8 cellular contexts compared by ENCODE assay signal in genomic region chr2:240136013-240136670, GRCh38. TPM values are rescaled to one million over a fixed set of nuclear protein-coding genes. Genes with fewer than 3 reads are reported as not detected.
DNase-seq lines count a peak whose midpoint lies in the region; ATAC-seq and TF ChIP-seq lines count a peak whose summit lies in the region.

TSS of gene COPS9 (minus strand) at chr2:240136305. CDS start at chr2:240136284, 21 bp downstream.

- H3K27ac ChIP-seq in SU-DHL-6 (ENCODE audit: low read depth, low read length) (no peak within 1 kb of the TSS), ovary (peak within 1 kb of the TSS in 1 of 2 donors; percentile 76), thoracic aorta (peak within 1 kb of the TSS in 1 of 2 donors; percentile 54)

- H4K20me1 ChIP-seq in SU-DHL-6 (ENCODE audit: low read depth, low read length) = no peaks in the 10 kb centered on the region

- peak within 1 kb of the TSS; percentile 93 for H3K9ac ChIP-seq in SU-DHL-6 (ENCODE audit: low read length)

- peak; percentile 89 for DNase-seq in GM06990 (ENCODE audit: extremely low read depth, insufficient read length)
- peak; percentile 87 for DNase-seq in HFFc6
- DNase-seq in NB4 (ENCODE audit: low read depth) = peak; percentile 93
- DNase-seq in activated naive CD8-positive, alpha-beta T cell treated with anti-CD3 and anti-CD28 coated beads for 36 hours = peak; percentile 89
- DNase-seq in head of caudate nucleus = peak; percentile 67 to 96 (median 89)
- peak; percentile 78 to 93 (median 82) for DNase-seq in ovary
- DNase-seq in thoracic aorta (ENCODE audit: low spot score) = peak; percentile 58

- TF ChIP-seq CTCF in GM06990 (IDR thresholded peaks at IDR 0.05; ENCODE audit: insufficient read depth, low read length, poor library complexity, severe bottlenecking) (no peak), HFFc6 (IDR thresholded peaks at IDR 0.05) (peak; percentile 10; the same call in 1 of the 2 replicates), NB4 (IDR thresholded peaks at IDR 0.05; ENCODE audit: low read depth, low read length) (no peak), SU-DHL-6 (IDR thresholded peaks at IDR 0.05; ENCODE audit: insufficient read depth, low read length, poor library complexity, severe bottlenecking) (no peak), ovary (IDR thresholded peaks at IDR 0.05) (no peak), thoracic aorta (IDR thresholded peaks at IDR 0.05) (no peak)

- H3K79me2 ChIP-seq in SU-DHL-6 (ENCODE audit: insufficient read depth, low read length) = peaks cover 19% of the 10 kb centered on the region

- no peaks in the 10 kb centered on the region for H3K9me3 Mint-ChIP-seq in HFFc6
- H3K9me3 Mint-ChIP-seq in activated naive CD8-positive, alpha-beta T cell treated with anti-CD3 and anti-CD28 coated beads for 36 hours = no peaks in the 10 kb centered on the region

- intact Hi-C loops in head of caudate nucleus (cut with DNase I) = no loop called here
- intact Hi-C loops in ovary (cut with DNase I) = loop anchor here in 1 of 4 donors (10.0 kb wide), 1 partner anchor 1101 kb away; no protein-coding TSS in a partner anchor

- TF ChIP-seq POLR2A in NB4 (IDR thresholded peaks at IDR 0.05; ENCODE audit: extremely low read depth, insufficient read length) = peak; percentile 60
- TF ChIP-seq POLR2A in ovary (IDR thresholded peaks at IDR 0.05) = peak; percentile 42

- H3K4me3 Mint-ChIP-seq in HFFc6 = peak within 1 kb of the TSS; percentile 93
- H3K4me3 Mint-ChIP-seq in activated naive CD8-positive, alpha-beta T cell treated with anti-CD3 and anti-CD28 coated beads for 36 hours = peak within 1 kb of the TSS; percentile 93

- H3K27ac Mint-ChIP-seq in HFFc6 = peak within 1 kb of the TSS; percentile 90
- H3K27ac Mint-ChIP-seq in activated naive CD8-positive, alpha-beta T cell treated with anti-CD3 and anti-CD28 coated beads for 36 hours = peak within 1 kb of the TSS; percentile 91

- H3K36me3 Mint-ChIP-seq in HFFc6 (ENCODE audit: low read depth) = peaks cover 8% of the 10 kb centered on the region
- peaks cover 9% of the 10 kb centered on the region for H3K36me3 Mint-ChIP-seq in activated naive CD8-positive, alpha-beta T cell treated with anti-CD3 and anti-CD28 coated beads for 36 hours

- H3F3A ChIP-seq in SU-DHL-6 (ENCODE audit: insufficient read depth) = no peaks in the 10 kb centered on the region

- H3K4me1 Mint-ChIP-seq in HFFc6 (ENCODE audit: low read depth) = peaks cover 24% of the 10 kb centered on the region
- H3K4me1 Mint-ChIP-seq in activated naive CD8-positive, alpha-beta T cell treated with anti-CD3 and anti-CD28 coated beads for 36 hours = peaks cover 27% of the 10 kb centered on the region

- peak; percentile 75 for ATAC-seq in thoracic aorta (ENCODE audit: insufficient number of reproducible peaks, low FRiP score, low read depth)

- H3K9me3 ChIP-seq in SU-DHL-6 (ENCODE audit: insufficient read depth, low read length) (no peaks in the 10 kb centered on the region), ovary (no peaks in the 10 kb centered on the region), thoracic aorta (no peaks in the 10 kb centered on the region)

- H3K36me3 ChIP-seq in GM06990 (ENCODE audit: control insufficient read depth, insufficient read depth, low read length) = peaks cover 14% of the 10 kb centered on the region
- no peaks in the 10 kb centered on the region for H3K36me3 ChIP-seq in SU-DHL-6 (ENCODE audit: low read length)
- no peaks in the 10 kb centered on the region for H3K36me3 ChIP-seq in ovary
- peaks cover 20% of the 10 kb centered on the region for H3K36me3 ChIP-seq in thoracic aorta

- peak within 1 kb of the TSS; percentile 95 for H2AFZ ChIP-seq in SU-DHL-6 (ENCODE audit: low read depth, low read length, severe bottlenecking)

- peaks cover 7% of the 10 kb centered on the region for H3K4me1 ChIP-seq in ovary (ENCODE audit: insufficient read depth)
- H3K4me1 ChIP-seq in thoracic aorta (ENCODE audit: control insufficient read depth in 1 of 2, low read depth in 2 of 2) = peaks cover 12 to 22% of the 10 kb centered on the region in 2 donors

- H3K27me3 ChIP-seq in GM06990 (replicated peaks; ENCODE audit: control insufficient read depth, insufficient read depth, low read length) = no peaks in the 10 kb centered on the region; the same call in 1 of the 2 replicates
- no peaks in the 10 kb centered on the region for H3K27me3 ChIP-seq in SU-DHL-6 (ENCODE audit: low read length)
- H3K27me3 ChIP-seq in ovary = no peaks in the 10 kb centered on the region
- H3K27me3 ChIP-seq in thoracic aorta (replicated peaks; ENCODE audit: insufficient read depth) = no peaks in the 10 kb centered on the region

- TF ChIP-seq EP300 in ovary (IDR thresholded peaks at IDR 0.05) = no peak

- WGBS in ovary, 3 donors = 0 to 1% (median 1%) methylated on average over 29 to 79 of the region's 79 CpGs

- no peaks in the 10 kb centered on the region for H3K9me2 ChIP-seq in SU-DHL-6 (replicated peaks; ENCODE audit: insufficient read depth, low read length)

- H3K4me3 ChIP-seq in GM06990 (replicated peaks; ENCODE audit: low read depth, low read length) (peak within 1 kb of the TSS; percentile 92), NB4 (ENCODE audit: low read depth, low read length) (peak within 1 kb of the TSS; percentile 76), SU-DHL-6 (ENCODE audit: insufficient read depth, low read length, poor library complexity, severe bottlenecking) (peak within 1 kb of the TSS; percentile 97), ovary (peak within 1 kb of the TSS; percentile 100), thoracic aorta (peak within 1 kb of the TSS; percentile 93)

- peaks cover 11% of the 10 kb centered on the region for H3K27me3 Mint-ChIP-seq in HFFc6 (ENCODE audit: insufficient read depth)
- no peaks in the 10 kb centered on the region for H3K27me3 Mint-ChIP-seq in activated naive CD8-positive, alpha-beta T cell treated with anti-CD3 and anti-CD28 coated beads for 36 hours

- H3K4me2 ChIP-seq in SU-DHL-6 (ENCODE audit: low read depth, low read length, poor library complexity, severe bottlenecking) = peak within 1 kb of the TSS; percentile 90

RNA-seq across cellular contexts. Expression of gene COPS9, which starts in this region (rescaled TPM):
- 100 to 1,000 TPM; 147 to 239 (median 211) TPM for total RNA-seq in HFFc6 (2021; fragmentation: NEBNext Ultra II Directional; extraction: Animal tissue kit (Norgen Biotek cat#: 25700))
- 100 to 1,000 TPM; 155 to 158 TPM for total RNA-seq in activated naive CD8-positive, alpha-beta T cell treated with anti-CD3 and anti-CD28 coated beads for 36 hours
- 100 to 1,000 TPM in 4 of 7 donors, 10 to 100 TPM in 3; 92.1 to 286 (median 101) TPM for total RNA-seq in ovary
- 100 to 1,000 TPM in 1 of 2 donors, 10 to 100 TPM in 1; 42.1 to 236 TPM for polyA plus RNA-seq in ovary
- total RNA-seq in thoracic aorta = 100 to 1,000 TPM; 101 to 115 TPM
